In genomic region chr22:31537019-31537535, GRCh38 we compare ENCODE assay signal across 1 cellular context.
A peak's percentile ranks its signal among the peaks of the same experiment; 100 is the strongest.
TF ChIP-seq lines count a peak whose summit lies in the region.

No MANE protein-coding gene starts in this region.

TF ChIP-seq in GM12878, 131 proteins besides CTCF, POLR2A, EP300 and RAD21 (continued from another document):
- no peak for TF ChIP-seq REST (IDR thresholded peaks at IDR 0.05; ENCODE audit: low read depth, low read length)
- TF ChIP-seq TAF1 (IDR thresholded peaks at IDR 0.05; ENCODE audit: borderline replicate concordance, low read depth, low read length): 0 out of 2 replicates have a peak, but pooled peaks have one; percentile 11
- TF ChIP-seq ASH2L (IDR thresholded peaks at IDR 0.05; ENCODE audit: borderline replicate concordance, low read depth): no peak
- TF ChIP-seq ZNF384 (IDR thresholded peaks at IDR 0.05; ENCODE audit: borderline replicate concordance, low read depth, low read length): peak; percentile 81; the same call in 1 of the 2 replicates
- TF ChIP-seq HDAC2 (IDR thresholded peaks at IDR 0.05): no peak
- no peak for TF ChIP-seq RFX5 (IDR thresholded peaks at IDR 0.05; ENCODE audit: low read depth, low read length)
- no peak for TF ChIP-seq ZZZ3 (IDR thresholded peaks at IDR 0.05; ENCODE audit: control insufficient read depth, insufficient read length, low read depth)
- TF ChIP-seq CEBPB (IDR thresholded peaks at IDR 0.05; ENCODE audit: borderline replicate concordance in 1 of 2, low read depth in 2 of 2, low read length in 2 of 2): no peak
- TF ChIP-seq SMAD5 (IDR thresholded peaks at IDR 0.05; ENCODE audit: low read depth): no peak
- peak; percentile 59; the same call in 1 of the 2 replicates for TF ChIP-seq TCF7 (IDR thresholded peaks at IDR 0.05; ENCODE audit: borderline replicate concordance)
TF ChIP-seq in GM12878: peak in this region for 38.
